ENCODE assay signal across 2 cellular contexts in genomic region chr19:55636723-55637122, GRCh38.
TF ChIP-seq lines count a peak whose summit lies in the region.

No MANE protein-coding gene starts in this region.

TF ChIP-seq in IMR-90, 13 proteins besides CTCF, POLR2A, EP300 and RAD21:
- no peak for TF ChIP-seq RCOR1 (IDR thresholded peaks at IDR 0.05; ENCODE audit: insufficient replicate concordance, low read length)
- no peak for TF ChIP-seq CEBPB (IDR thresholded peaks at IDR 0.05; ENCODE audit: low read depth, low read length)
- TF ChIP-seq RFX5 (IDR thresholded peaks at IDR 0.05; ENCODE audit: low read depth, low read length): no peak
- no peak for TF ChIP-seq MAZ (IDR thresholded peaks at IDR 0.05; ENCODE audit: borderline replicate concordance, low read depth, low read length)
- no peak for TF ChIP-seq USF2 (IDR thresholded peaks at IDR 0.05; ENCODE audit: low read depth, low read length)
- no peak for TF ChIP-seq CHD1 (IDR thresholded peaks at IDR 0.05; ENCODE audit: low read depth, low read length)
- TF ChIP-seq, protein P1, sequence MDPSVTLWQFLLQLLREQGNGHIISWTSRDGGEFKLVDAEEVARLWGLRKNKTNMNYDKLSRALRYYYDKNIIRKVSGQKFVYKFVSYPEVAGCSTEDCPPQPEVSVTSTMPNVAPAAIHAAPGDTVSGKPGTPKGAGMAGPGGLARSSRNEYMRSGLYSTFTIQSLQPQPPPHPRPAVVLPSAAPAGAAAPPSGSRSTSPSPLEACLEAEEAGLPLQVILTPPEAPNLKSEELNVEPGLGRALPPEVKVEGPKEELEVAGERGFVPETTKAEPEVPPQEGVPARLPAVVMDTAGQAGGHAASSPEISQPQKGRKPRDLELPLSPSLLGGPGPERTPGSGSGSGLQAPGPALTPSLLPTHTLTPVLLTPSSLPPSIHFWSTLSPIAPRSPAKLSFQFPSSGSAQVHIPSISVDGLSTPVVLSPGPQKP (IDR thresholded peaks at IDR 0.05; ENCODE audit: borderline replicate concordance, low read depth, low read length): no peak
- TF ChIP-seq NFE2L2 (IDR thresholded peaks at IDR 0.05; ENCODE audit: low read depth, low read length): no peak
- no peak for TF ChIP-seq BHLHE40 (IDR thresholded peaks at IDR 0.05; ENCODE audit: low read depth, low read length)
- no peak for TF ChIP-seq MXI1 (IDR thresholded peaks at IDR 0.05; ENCODE audit: borderline replicate concordance, low read depth, low read length)
- TF ChIP-seq SMC3 (IDR thresholded peaks at IDR 0.05; ENCODE audit: low read depth, low read length): no peak
- TF ChIP-seq FOS (IDR thresholded peaks at IDR 0.05; ENCODE audit: low read depth, low read length): no peak

TF ChIP-seq in GM12878, 131 proteins besides CTCF, POLR2A, EP300 and RAD21:
- TF ChIP-seq E2F8 (IDR thresholded peaks at IDR 0.05; ENCODE audit: low read depth, partially characterized antibody) (no peak), ETV6 (conservative IDR thresholded peaks at IDR 0.05 in 1 of 2, IDR thresholded peaks at IDR 0.05 in 1 of 2; ENCODE audit: borderline replicate concordance in 1 of 2, low read depth in 1 of 2) (no peak), BHLHE40 (IDR thresholded peaks at IDR 0.05; ENCODE audit: borderline replicate concordance in 1 of 2, low read depth in 2 of 2, low read length in 1 of 2) (no peak), HDAC2 (IDR thresholded peaks at IDR 0.05) (no peak), SIN3A (IDR thresholded peaks at IDR 0.05; ENCODE audit: low read depth, low read length) (no peak), NR2C1 (IDR thresholded peaks at IDR 0.05) (no peak), ZNF207 (IDR thresholded peaks at IDR 0.05; ENCODE audit: borderline replicate concordance) (no peak), CBFB (IDR thresholded peaks at IDR 0.05; ENCODE audit: low read depth) (no peak), ZBED1 (IDR thresholded peaks at IDR 0.05; ENCODE audit: borderline replicate concordance) (no peak), POLR2AphosphoS2 (IDR thresholded peaks at IDR 0.05; ENCODE audit: low read depth, low read length) (no peak), ZNF384 (IDR thresholded peaks at IDR 0.05; ENCODE audit: borderline replicate concordance, low read depth, low read length) (no peak), BCL3 (IDR thresholded peaks at IDR 0.05; ENCODE audit: borderline replicate concordance, insufficient read depth, low read depth, low read length, poor library complexity, severe bottlenecking) (no peak), RFX5 (IDR thresholded peaks at IDR 0.05; ENCODE audit: low read depth, low read length) (no peak), RUNX3 (IDR thresholded peaks at IDR 0.05; ENCODE audit: low read length) (no peak)
- TF ChIP-seq, protein P1 (IDR thresholded peaks at IDR 0.05; ENCODE audit: low read depth, low read length): no peak
- TF ChIP-seq, protein P2, sequence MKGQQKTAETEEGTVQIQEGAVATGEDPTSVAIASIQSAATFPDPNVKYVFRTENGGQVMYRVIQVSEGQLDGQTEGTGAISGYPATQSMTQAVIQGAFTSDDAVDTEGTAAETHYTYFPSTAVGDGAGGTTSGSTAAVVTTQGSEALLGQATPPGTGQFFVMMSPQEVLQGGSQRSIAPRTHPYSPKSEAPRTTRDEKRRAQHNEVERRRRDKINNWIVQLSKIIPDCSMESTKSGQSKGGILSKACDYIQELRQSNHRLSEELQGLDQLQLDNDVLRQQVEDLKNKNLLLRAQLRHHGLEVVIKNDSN (IDR thresholded peaks at IDR 0.05; ENCODE audit: borderline replicate concordance, extremely low read length, insufficient read depth, low read depth, low read length): no peak
